ENCODE assay signal across 8 cellular contexts in the genomic region with DNA sequence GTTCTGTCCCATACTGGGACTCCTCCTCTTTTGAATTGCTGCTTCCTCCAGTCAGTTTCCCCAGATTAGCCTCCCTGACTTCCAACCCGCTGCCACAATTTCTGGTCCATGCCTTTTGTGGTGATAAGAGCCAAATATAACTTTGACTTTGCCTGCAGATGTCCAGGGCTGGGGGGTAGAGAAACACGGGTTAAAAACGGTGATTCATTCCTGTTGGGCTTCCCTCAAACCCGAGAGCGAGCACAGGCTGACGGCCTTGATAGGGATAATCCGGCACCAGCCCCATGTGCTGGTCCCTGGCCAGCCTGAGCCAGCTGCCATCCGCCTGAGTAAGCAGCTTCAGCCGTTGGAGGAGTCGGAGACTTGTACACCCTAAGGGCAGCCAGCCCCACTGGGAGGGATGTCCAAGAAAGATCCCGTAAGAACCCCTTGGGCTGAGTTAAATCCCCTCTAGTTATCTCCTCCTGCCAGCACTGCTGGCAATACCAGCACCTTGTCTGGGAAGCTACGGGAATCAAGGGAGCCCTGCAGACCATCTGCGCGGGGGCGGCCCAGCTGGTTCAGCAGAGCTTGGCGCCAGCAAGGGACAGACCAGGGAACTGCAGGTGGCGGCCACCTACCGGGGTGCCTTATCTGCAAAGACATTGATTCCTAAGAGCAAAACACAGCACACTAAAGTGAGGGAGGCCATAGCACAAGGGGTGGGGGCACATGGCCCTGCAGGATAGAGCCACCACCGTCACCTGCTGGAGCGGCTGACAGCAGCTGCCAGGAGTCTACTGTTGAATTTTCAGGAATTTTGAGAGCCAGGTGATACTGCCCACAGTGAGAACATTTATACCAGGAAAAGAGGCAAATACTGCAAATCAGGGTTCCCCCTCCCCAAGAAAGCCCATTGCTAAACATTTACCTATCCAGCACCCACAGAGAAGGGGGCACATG. TPM values are rescaled to one million over a fixed set of nuclear protein-coding genes. Genes with fewer than 3 reads are reported as not detected.
A peak's percentile ranks its signal among the peaks of the same experiment; 100 is the strongest.
DNase-seq lines count a peak whose midpoint lies in the region; ATAC-seq and TF ChIP-seq lines count a peak whose summit lies in the region.

No MANE protein-coding gene starts in this region.

- no peak overlapping the region for H3K27ac Mint-ChIP-seq in activated CD8-positive, alpha-beta memory T cell treated with anti-CD3 and anti-CD28 coated beads, Interleukin-2, amount 10 ng/mL, durations not matched to agents 7 days and 5 days

- no peaks in the 10 kb centered on the region for H3K9me3 Mint-ChIP-seq in activated CD8-positive, alpha-beta memory T cell treated with anti-CD3 and anti-CD28 coated beads, Interleukin-2, amount 10 ng/mL, durations not matched to agents 7 days and 5 days (ENCODE audit: low read depth)

- H3K4me1 Mint-ChIP-seq in activated CD8-positive, alpha-beta memory T cell treated with anti-CD3 and anti-CD28 coated beads, Interleukin-2, amount 10 ng/mL, durations not matched to agents 7 days and 5 days = peaks cover 27% of the 10 kb centered on the region

- H3K36me3 Mint-ChIP-seq in activated CD8-positive, alpha-beta memory T cell treated with anti-CD3 and anti-CD28 coated beads, Interleukin-2, amount 10 ng/mL, durations not matched to agents 7 days and 5 days = no peaks in the 10 kb centered on the region

- DNase-seq in 8988T = peak; percentile 70
- no peak for DNase-seq in GM12864 (ENCODE audit: low read depth)
- peak; percentile 50 to 93 for DNase-seq in NCI-H446 (lab: John Stamatoyannopoulos, UW)
- DNase-seq in astrocyte of the hippocampus (ENCODE audit: low read depth, low spot score) = peak; percentile 98
- DNase-seq in skeletal muscle cell (ENCODE audit: low read depth) = peak; percentile 95
- no peak for DNase-seq in activated CD8-positive, alpha-beta memory T cell treated with anti-CD3 and anti-CD28 coated beads, Interleukin-2, amount 10 ng/mL, durations not matched to agents 7 days and 5 days

- peak overlapping the region; percentile 29 for H3K9ac ChIP-seq in iPS-15b (ENCODE audit: low read depth, low read length)

- peak; percentile 57 for TF ChIP-seq CTCF in GM12864 (IDR thresholded peaks at IDR 0.05; ENCODE audit: low read depth, low read length, missing control alignments)

- no peaks in the 10 kb centered on the region for H3K9me3 ChIP-seq in iPS-15b (ENCODE audit: control insufficient read depth, insufficient read depth, low read length)

- H3K4me1 ChIP-seq in iPS-15b (ENCODE audit: control insufficient read depth, insufficient read depth, low read length) = peaks cover 5% of the 10 kb centered on the region

- H3K27me3 Mint-ChIP-seq in activated CD8-positive, alpha-beta memory T cell treated with anti-CD3 and anti-CD28 coated beads, Interleukin-2, amount 10 ng/mL, durations not matched to agents 7 days and 5 days = peaks cover 9% of the 10 kb centered on the region

- H3K4me3 Mint-ChIP-seq in activated CD8-positive, alpha-beta memory T cell treated with anti-CD3 and anti-CD28 coated beads, Interleukin-2, amount 10 ng/mL, durations not matched to agents 7 days and 5 days = no peak overlapping the region

- no peak overlapping the region for H3K4me3 ChIP-seq in GM12864 (ENCODE audit: low read depth, low read length)
- no peak overlapping the region for H3K4me3 ChIP-seq in iPS-15b (ENCODE audit: low read depth, low read length)
- H3K4me3 ChIP-seq in skeletal muscle cell (ENCODE audit: low read depth, low read length) = no peak overlapping the region

- H3K36me3 ChIP-seq in iPS-15b (ENCODE audit: control insufficient read depth, insufficient read depth, low read length) = no peaks in the 10 kb centered on the region

- no peaks in the 10 kb centered on the region for H3K27me3 ChIP-seq in iPS-15b (ENCODE audit: control insufficient read depth, insufficient read depth, low read length)

- no peak for ATAC-seq in GM18519 (IDR thresholded peaks at IDR 0.05; ENCODE audit: low FRiP score, unreplicated experiment)
- no peak for ATAC-seq in activated CD8-positive, alpha-beta memory T cell treated with anti-CD3 and anti-CD28 coated beads, Interleukin-2, amount 10 ng/mL, durations not matched to agents 7 days and 5 days

- CTCF ChIA-PET in activated CD8-positive, alpha-beta memory T cell treated with anti-CD3 and anti-CD28 coated beads, Interleukin-2, amount 10 ng/mL, durations not matched to agents 7 days and 5 days (lab: Charles Lee) = interaction anchor here (0.8 to 1.1 kb wide), 2 partner anchors 8 to 11 kb away, joined by 3 to 5 read pairs; no protein-coding TSS in a partner anchor

RNA-seq across cellular contexts. Expression of gene CSPG4, which starts 18.1 kb away (rescaled TPM):
- total RNA-seq in activated CD8-positive, alpha-beta memory T cell treated with anti-CD3 and anti-CD28 coated beads, Interleukin-2, amount 10 ng/mL, durations not matched to agents 7 days and 5 days = under 1 TPM in 1 of 2 experiments, not detected in 1; 0.07 TPM

RNA-seq across cellular contexts. Expression of gene SNX33, which starts 46.8 kb away (rescaled TPM):
- 1 to 10 TPM; 1.4 to 3.5 TPM for total RNA-seq in activated CD8-positive, alpha-beta memory T cell treated with anti-CD3 and anti-CD28 coated beads, Interleukin-2, amount 10 ng/mL, durations not matched to agents 7 days and 5 days

RNA-seq across cellular contexts. Expression of gene IMP3, which starts 54.5 kb away (rescaled TPM):
- total RNA-seq in activated CD8-positive, alpha-beta memory T cell treated with anti-CD3 and anti-CD28 coated beads, Interleukin-2, amount 10 ng/mL, durations not matched to agents 7 days and 5 days = 100 to 1,000 TPM in 1 of 2 experiments, 10 to 100 TPM in 1; 84.0 to 109 TPM

Comparison
In these comparisons a context has a peak if more than half of its experiments do, and no peak if none do; other contexts are left out.
1. DNase-seq: peak in 8988T (single experiment), NCI-H446 (2 of 2), astrocyte of the hippocampus (single experiment) and skeletal muscle cell (single experiment); none in GM12864 (single experiment) and activated CD8-positive, alpha-beta memory T cell treated with anti-CD3 and anti-CD28 coated beads, Interleukin-2, amount 10 ng/mL, durations not matched to agents 7 days and 5 days (single experiment).